In genomic region chr10:72097448-72098300, GRCh38 we compare ENCODE assay signal across 1 cellular context.
TF ChIP-seq lines count a peak whose summit lies in the region.

No MANE protein-coding gene starts in this region.

TF ChIP-seq in IMR-90, 13 proteins besides CTCF, POLR2A, EP300 and RAD21 (continued from another document):
- TF ChIP-seq USF2 (IDR thresholded peaks at IDR 0.05; ENCODE audit: low read depth, low read length) (no peak), RCOR1 (IDR thresholded peaks at IDR 0.05; ENCODE audit: insufficient replicate concordance, low read length) (no peak), CHD1 (IDR thresholded peaks at IDR 0.05; ENCODE audit: low read depth, low read length) (no peak; the same call in 1 of the 2 replicates), NFE2L2 (IDR thresholded peaks at IDR 0.05; ENCODE audit: low read depth, low read length) (no peak), BHLHE40 (IDR thresholded peaks at IDR 0.05; ENCODE audit: low read depth, low read length) (peak; percentile 75)
